Comparison of ENCODE assay signal across 9 cellular contexts in genomic region chr11:5690736-5691135, GRCh38. TPM values are rescaled to one million over a fixed set of nuclear protein-coding genes. Genes with fewer than 3 reads are reported as not detected.
DNase-seq lines count a peak whose midpoint lies in the region; ATAC-seq and TF ChIP-seq lines count a peak whose summit lies in the region.
"Had no signal": no experiment of that assay in that cellular context is flagged by ENCODE, and none has a peak within 500 bp of the region (broad histone marks: within the 10 kb centered on the region; RNA-seq: fewer than 3 reads in every experiment).

No MANE protein-coding gene starts in this region.

- H3K27ac Mint-ChIP-seq in central memory CD8-positive, alpha-beta T cell (ENCODE audit: low read depth): peak overlapping the region; percentile 93

- WGBS in mesodermal cell (ENCODE audit: insufficient coverage in 2 of 2), 2 experiments: 96 to 100% methylated on average over 4 of the region's 5 CpGs

- no peaks in the 10 kb centered on the region for H3K9me3 Mint-ChIP-seq in central memory CD8-positive, alpha-beta T cell

- no peaks in the 10 kb centered on the region for H3K27me3 ChIP-seq in vagina

- H3K4me3 ChIP-seq in mesodermal cell (ENCODE audit: extremely low read depth, insufficient read depth, low read length, poor library complexity, severe bottlenecking) (no peak overlapping the region), vagina (peak overlapping the region; percentile 36 to 40)

- intact Hi-C loops in Right ventricle myocardium inferior (cut with DNase I): no loop called here
- intact Hi-C loops in cardiac septum (cut with DNase I): no loop called here
- intact Hi-C loops in vagina (cut with DNase I): no loop called here

- H3K36me3 ChIP-seq in mesodermal cell (ENCODE audit: control insufficient read depth, insufficient read depth, low read length) (no peaks in the 10 kb centered on the region), vagina (no peaks in the 10 kb centered on the region)

- peaks cover 14% of the 10 kb centered on the region for H3K4me1 ChIP-seq in mesodermal cell (ENCODE audit: control insufficient read depth, insufficient read depth, low read length, poor library complexity, severe bottlenecking)
- peaks cover 44% of the 10 kb centered on the region for H3K4me1 ChIP-seq in vagina

- no peaks in the 10 kb centered on the region for H3K27me3 Mint-ChIP-seq in central memory CD8-positive, alpha-beta T cell

- no peak for TF ChIP-seq CTCF in vagina (IDR thresholded peaks at IDR 0.05)

- peak overlapping the region; percentile 94 for H3K4me3 Mint-ChIP-seq in central memory CD8-positive, alpha-beta T cell

- H3K4me1 Mint-ChIP-seq in central memory CD8-positive, alpha-beta T cell: peaks cover 64% of the 10 kb centered on the region

- ATAC-seq in Right ventricle myocardium inferior (peak; percentile 26), GM18858 (IDR thresholded peaks at IDR 0.05; ENCODE audit: unreplicated experiment) (no peak), HG03045 (IDR thresholded peaks at IDR 0.05; ENCODE audit: unreplicated experiment) (no peak), GM21786 (IDR thresholded peaks at IDR 0.05; ENCODE audit: unreplicated experiment) (no peak)
- ATAC-seq in central memory CD8-positive, alpha-beta T cell (replicated peaks; ENCODE audit: extremely low read depth, poor library complexity, severe bottlenecking): no peak

- H3K9me3 ChIP-seq in mesodermal cell (ENCODE audit: control insufficient read depth, low read length) (peaks cover 4% of the 10 kb centered on the region), vagina (no peaks in the 10 kb centered on the region)

- no peak for TF ChIP-seq POLR2A in vagina (IDR thresholded peaks at IDR 0.05)

- DNase-seq in Right ventricle myocardium inferior (ENCODE audit: missing footprints): no peak
- no peak for DNase-seq in cardiac septum (ENCODE audit: low spot score)
- DNase-seq in central memory CD8-positive, alpha-beta T cell (ENCODE audit: low spot score in 2 of 2): no peak
- DNase-seq in vagina (ENCODE audit: extremely low spot score in 2 of 2): no peak

- H3K36me3 Mint-ChIP-seq in central memory CD8-positive, alpha-beta T cell (ENCODE audit: insufficient read depth): peaks cover 17% of the 10 kb centered on the region

- H3K27ac ChIP-seq in mesodermal cell (ENCODE audit: low read depth, low read length, severe bottlenecking) (peak overlapping the region; percentile 36), vagina (peak overlapping the region; percentile 75)

RNA-seq across cellular contexts. Expression of gene TRIM22, which starts 1.1 kb away (rescaled TPM):
- 22.4 TPM for total RNA-seq in Right ventricle myocardium inferior
- 16.1 TPM for total RNA-seq in cardiac septum
- polyA plus RNA-seq in mesodermal cell (2013, experiment 1 of 2): 1.6 TPM
- 3.8 TPM for polyA plus RNA-seq in mesodermal cell (2013, experiment 2 of 2)
- 32.7 TPM for total RNA-seq in vagina

RNA-seq across cellular contexts. Expression of gene TRIM5, which starts 5.9 kb away (rescaled TPM):
- total RNA-seq in Right ventricle myocardium inferior: 9.8 TPM
- 6.4 TPM for total RNA-seq in cardiac septum
- polyA plus RNA-seq in mesodermal cell (2013, experiment 1 of 2): 47.8 TPM
- 46.0 TPM for polyA plus RNA-seq in mesodermal cell (2013, experiment 2 of 2)
- total RNA-seq in vagina: 20.4 TPM

RNA-seq across cellular contexts. Expression of gene OR56B1, which starts 45.5 kb away (rescaled TPM):
- not detected for total RNA-seq in Right ventricle myocardium inferior
- total RNA-seq in cardiac septum: not detected
- not detected for polyA plus RNA-seq in mesodermal cell (2013, experiment 1 of 2)
- polyA plus RNA-seq in mesodermal cell (2013, experiment 2 of 2): not detected
- total RNA-seq in vagina: not detected
- total RNA-seq: renal cortical epithelial cell had no signal
